Comparison of ENCODE assay signal across 22 cellular contexts in genomic region chr7:120628233-120628632, GRCh38.
"Had no signal": no experiment of that assay in that cellular context is flagged by ENCODE, and none has a peak within 500 bp of the region (broad histone marks: within the 10 kb centered on the region; RNA-seq: fewer than 3 reads in every experiment).

No MANE protein-coding gene starts in this region.

- H3K4me3 Mint-ChIP-seq: natural killer cell treated with Interleukin-12 subunit alpha and Interleukin-12 subunit beta and Interleukin-15 and Interleukin-18, amount 100 ng/mL, for 72 hours; neural crest cell; stimulated activated naive B cell treated with anti-CD40 and anti-IgM and Interleukin-4, amounts not matched to agents 10 μg/mL and 1 μg/mL and 100 μg/mL, for 72 hours; stimulated activated naive CD8-positive, alpha-beta T cell treated with anti-CD3 and anti-CD28 coated beads, Interleukin-15, Interleukin-2, amounts not matched to agents 100 ng/mL and 50 ng/mL, for 24 hours had no signal

- H3K9me3 ChIP-seq: gastrocnemius medialis, heart left ventricle, lower lobe of right lung, neutrophil, pancreas, right lobe of liver, thyroid gland had no signal

- H3K4me1 Mint-ChIP-seq: neural crest cell; stimulated activated naive B cell treated with anti-CD40 and anti-IgM and Interleukin-4, amounts not matched to agents 10 μg/mL and 1 μg/mL and 100 μg/mL, for 72 hours had no signal

- H3K9me3 Mint-ChIP-seq: neural crest cell; stimulated activated naive B cell treated with anti-CD40 and anti-IgM and Interleukin-4, amounts not matched to agents 10 μg/mL and 1 μg/mL and 100 μg/mL, for 72 hours; stimulated activated naive CD8-positive, alpha-beta T cell treated with anti-CD3 and anti-CD28 coated beads, Interleukin-15, Interleukin-2, amounts not matched to agents 100 ng/mL and 50 ng/mL, for 24 hours had no signal

- H3K27ac Mint-ChIP-seq: natural killer cell treated with Interleukin-12 subunit alpha and Interleukin-12 subunit beta and Interleukin-15 and Interleukin-18, amount 100 ng/mL, for 72 hours; stimulated activated naive B cell treated with anti-CD40 and anti-IgM and Interleukin-4, amounts not matched to agents 10 μg/mL and 1 μg/mL and 100 μg/mL, for 72 hours; stimulated activated naive CD8-positive, alpha-beta T cell treated with anti-CD3 and anti-CD28 coated beads, Interleukin-15, Interleukin-2, amounts not matched to agents 100 ng/mL and 50 ng/mL, for 24 hours had no signal

- H3K36me3 ChIP-seq: gastrocnemius medialis, heart left ventricle, lower lobe of right lung, neutrophil, pancreas, right lobe of liver, thyroid gland had no signal

- DNase-seq: dorsolateral prefrontal cortex; effector CD4-positive, alpha-beta T cell; foreskin fibroblast; gastrocnemius medialis; heart left ventricle; hippocampal formation; left colon; left ventricle myocardium superior; lower lobe of right lung; pancreas; right lobe of liver; small intestine; stimulated activated CD4-positive, alpha-beta T cell treated with anti-CD3 and anti-CD28 coated beads, Interleukin-15, amount 100 ng/mL, for 24 hours; stimulated activated CD4-positive, alpha-beta T cell treated with anti-CD3 and anti-CD28 coated beads, Interleukin-2, amount 100 ng/mL, for 48 hours; stimulated activated naive B cell treated with anti-CD40 and anti-IgM and Interleukin-4, amounts not matched to agents 10 μg/mL and 1 μg/mL and 100 μg/mL, for 72 hours; thyroid gland had no signal

- H3K27me3 Mint-ChIP-seq: natural killer cell treated with Interleukin-12 subunit alpha and Interleukin-12 subunit beta and Interleukin-15 and Interleukin-18, amount 100 ng/mL, for 72 hours; stimulated activated naive B cell treated with anti-CD40 and anti-IgM and Interleukin-4, amounts not matched to agents 10 μg/mL and 1 μg/mL and 100 μg/mL, for 72 hours; stimulated activated naive CD8-positive, alpha-beta T cell treated with anti-CD3 and anti-CD28 coated beads, Interleukin-15, Interleukin-2, amounts not matched to agents 100 ng/mL and 50 ng/mL, for 24 hours had no signal

- H3K4me1 ChIP-seq: gastrocnemius medialis, heart left ventricle, lower lobe of right lung, pancreas, right lobe of liver, thyroid gland had no signal

- ATAC-seq: gastrocnemius medialis; heart left ventricle; left colon; left ventricle myocardium superior; lower lobe of right lung; natural killer cell treated with Interleukin-12 subunit alpha and Interleukin-12 subunit beta and Interleukin-15 and Interleukin-18, amount 100 ng/mL, for 72 hours; pancreas; right lobe of liver; stimulated activated naive B cell treated with anti-CD40 and anti-IgM and Interleukin-4, amounts not matched to agents 10 μg/mL and 1 μg/mL and 100 μg/mL, for 72 hours had no signal

- H3K4me3 ChIP-seq: dorsolateral prefrontal cortex, gastrocnemius medialis, heart left ventricle, lower lobe of right lung, pancreas, right lobe of liver, thyroid gland had no signal

- H3K36me3 Mint-ChIP-seq: natural killer cell treated with Interleukin-12 subunit alpha and Interleukin-12 subunit beta and Interleukin-15 and Interleukin-18, amount 100 ng/mL, for 72 hours; stimulated activated naive B cell treated with anti-CD40 and anti-IgM and Interleukin-4, amounts not matched to agents 10 μg/mL and 1 μg/mL and 100 μg/mL, for 72 hours had no signal

- FAIRE-seq: colon, islet of Langerhans, pancreas had no signal

- H3K27me3 ChIP-seq: dorsolateral prefrontal cortex, gastrocnemius medialis, heart left ventricle, neutrophil, pancreas, right lobe of liver, thyroid gland had no signal

- H3K27ac ChIP-seq: dorsolateral prefrontal cortex, gastrocnemius medialis, heart left ventricle, lower lobe of right lung, neutrophil, pancreas, right lobe of liver, thyroid gland had no signal
